18 cellular contexts compared by ENCODE assay signal in the genomic region with DNA sequence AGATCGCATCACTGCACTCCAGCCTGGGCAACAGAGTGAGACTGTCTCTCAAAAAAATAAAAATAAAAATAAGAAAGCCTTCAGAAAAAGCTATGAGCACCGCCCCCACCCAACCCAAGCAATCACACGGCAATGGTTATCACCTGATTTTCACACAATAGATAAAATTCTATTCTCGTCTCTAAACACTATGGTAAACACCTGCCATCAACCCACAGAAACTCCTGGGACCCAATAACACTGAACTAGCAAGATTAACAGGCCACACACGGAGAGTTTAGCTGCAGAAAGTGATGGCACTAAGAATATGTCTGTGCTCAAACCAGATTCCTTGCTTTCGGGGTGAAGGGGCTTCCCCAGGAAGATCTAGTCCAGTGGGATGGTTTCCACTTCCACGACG.
DNase-seq lines count a peak whose midpoint lies in the region; ATAC-seq and TF ChIP-seq lines count a peak whose summit lies in the region.
"Had no signal": no experiment of that assay in that cellular context is flagged by ENCODE, and none has a peak within 500 bp of the region (broad histone marks: within the 10 kb centered on the region; RNA-seq: fewer than 3 reads in every experiment).

No MANE protein-coding gene starts in this region.

- H3K4me3 Mint-ChIP-seq in brain, result no peak overlapping the region
- H3K4me3 Mint-ChIP-seq: activated CD4-positive, alpha-beta T cell treated with anti-CD3 and anti-CD28 coated beads, Interleukin-2, amount 10 ng/mL, durations not matched to agents 7 days and 5 days had no signal

- peak overlapping the region; percentile 11 to 69 (median 56) for H3K27ac Mint-ChIP-seq in brain
- H3K27ac Mint-ChIP-seq: activated CD4-positive, alpha-beta T cell treated with anti-CD3 and anti-CD28 coated beads, Interleukin-2, amount 10 ng/mL, durations not matched to agents 7 days and 5 days; activated T-helper 2 cell treated with anti-CD3 and anti-CD28 coated beads, Interferon-gamma antibody, Interleukin-2, Interleukin-4, amounts not matched to agents 10 μg/mL and 5 μg/mL and 100 μg/mL, durations not matched to agents 14 hours and 24 hours and 36 hours; IgD-negative memory B cell had no signal

- H3K27me3 Mint-ChIP-seq in brain, result no peaks in the 10 kb centered on the region

- no peak for DNase-seq in H4 (ENCODE audit: low spot score)
- no peak for DNase-seq in effector CD4-positive, alpha-beta T cell
- DNase-seq: activated CD4-positive, alpha-beta T cell treated with anti-CD3 and anti-CD28 coated beads, Interleukin-2, amount 10 ng/mL, durations not matched to agents 7 days and 5 days; body of pancreas; MG63; NCI-H1694; NCI-H748 treated with DMSO at 0.1 percent for 48 hours; SIG-M5; stimulated activated CD4-positive, alpha-beta T cell treated with anti-CD3 and anti-CD28 coated beads, Interleukin-4, amount 100 ng/mL, for 24 hours; T-helper 1 cell; trophoblast cell had no signal

- TF ChIP-seq CTCF in brain (conservative IDR thresholded peaks at IDR 0.05), result no peak

- ATAC-seq in GM18511 (IDR thresholded peaks at IDR 0.05; ENCODE audit: unreplicated experiment), result peak; percentile 69
- peak; percentile 56 for ATAC-seq in HG03432 (IDR thresholded peaks at IDR 0.05; ENCODE audit: unreplicated experiment)
- ATAC-seq in GM21447 (IDR thresholded peaks at IDR 0.05; ENCODE audit: unreplicated experiment), result no peak
- ATAC-seq in GM21423 (IDR thresholded peaks at IDR 0.05; ENCODE audit: unreplicated experiment), result no peak
- ATAC-seq: body of pancreas had no signal

- H3K36me3 Mint-ChIP-seq in brain, result peaks cover 5% of the 10 kb centered on the region

- H3K9me3 Mint-ChIP-seq in brain, result no peaks in the 10 kb centered on the region
- H3K9me3 Mint-ChIP-seq: activated T-helper 2 cell treated with anti-CD3 and anti-CD28 coated beads, Interferon-gamma antibody, Interleukin-2, Interleukin-4, amounts not matched to agents 10 μg/mL and 5 μg/mL and 100 μg/mL, durations not matched to agents 14 hours and 24 hours and 36 hours; IgD-negative memory B cell had no signal

- peaks cover 91% of the 10 kb centered on the region for H3K4me1 Mint-ChIP-seq in brain

Comparison
In these comparisons a context has a peak if more than half of its experiments do, and no peak if none do; other contexts are left out.
1. ATAC-seq: peak in GM18511 (single experiment) and HG03432 (single experiment); none in GM21447 (single experiment) and GM21423 (single experiment).